9 cellular contexts compared by ENCODE assay signal in genomic region chr3:155233213-155233612, GRCh38.
A peak's percentile ranks its signal among the peaks of the same experiment; 100 is the strongest.
DNase-seq lines count a peak whose midpoint lies in the region; ATAC-seq and TF ChIP-seq lines count a peak whose summit lies in the region.
"Had no signal": no experiment of that assay in that cellular context is flagged by ENCODE, and none has a peak within 500 bp of the region (broad histone marks: within the 10 kb centered on the region; RNA-seq: fewer than 3 reads in every experiment).

No MANE protein-coding gene starts in this region.

- TF ChIP-seq CTCF in suprapubic skin (IDR thresholded peaks at IDR 0.05): no peak

- WGBS in suprapubic skin: 28% methylated on average over 2 of the region's 2 CpGs

- no peaks in the 10 kb centered on the region for H3K36me3 Mint-ChIP-seq in stimulated activated effector memory CD8-positive, alpha-beta T cell treated with anti-CD3 and anti-CD28 coated beads, Interleukin-12 subunit alpha, Interleukin-12 subunit beta, amount 100 ng/mL, for 72 hours

- DNase-seq in HEK293T (ENCODE audit: extremely low spot score) (peak; percentile 17), astrocyte of the hippocampus (ENCODE audit: low read depth, low spot score) (peak; percentile 78), inferior parietal cortex (ENCODE audit: extremely low spot score) (peak; percentile 44), suprapubic skin (ENCODE audit: low spot score in 2 of 2) (no peak), SKM-1 treated with dmso at 0.1 percent for 144 hours (lab: John Stamatoyannopoulos, UW; ENCODE audit: unreplicated experiment) (no peak)
- DNase-seq in stimulated activated naive CD4-positive, alpha-beta T cell treated with Interleukin-2 at 50 U/mL for 16 hours (lab: John Stamatoyannopoulos, UW): no peak
- DNase-seq in stimulated activated effector memory CD8-positive, alpha-beta T cell treated with anti-CD3 and anti-CD28 coated beads, Interleukin-12 subunit alpha, Interleukin-12 subunit beta, amount 100 ng/mL, for 72 hours (ENCODE audit: low spot score in 2 of 2): no peak

- H3K9me3 Mint-ChIP-seq in stimulated activated effector memory CD8-positive, alpha-beta T cell treated with anti-CD3 and anti-CD28 coated beads, Interleukin-12 subunit alpha, Interleukin-12 subunit beta, amount 100 ng/mL, for 72 hours: no peaks in the 10 kb centered on the region
- H3K9me3 Mint-ChIP-seq: T-helper 1 cell treated with Interleukin-12 subunit alpha and Interleukin-12 subunit beta and Interleukin-4 antibody, amounts not matched to agents 30 μg/mL and 1 μg/mL, for 36 hours had no signal

- no peak overlapping the region for H3K27ac Mint-ChIP-seq in stimulated activated effector memory CD8-positive, alpha-beta T cell treated with anti-CD3 and anti-CD28 coated beads, Interleukin-12 subunit alpha, Interleukin-12 subunit beta, amount 100 ng/mL, for 72 hours
- H3K27ac Mint-ChIP-seq: T-helper 1 cell treated with Interleukin-12 subunit alpha and Interleukin-12 subunit beta and Interleukin-4 antibody, amounts not matched to agents 30 μg/mL and 1 μg/mL, for 36 hours had no signal

- H3K4me3 ChIP-seq in suprapubic skin: no peak overlapping the region

- peak overlapping the region; percentile 79 for H3K27ac ChIP-seq in suprapubic skin

- H3K9me3 ChIP-seq in suprapubic skin: no peaks in the 10 kb centered on the region

- TF ChIP-seq EP300 in suprapubic skin (IDR thresholded peaks at IDR 0.05): peak; percentile 82

- ATAC-seq in activated CD4-positive, CD25-positive, alpha-beta regulatory T cell treated with anti-CD3 and anti-CD28 coated beads, Interleukin-2, amount 50 U/mL, for 24 hours: no peak
- no peak for ATAC-seq in stimulated activated effector memory CD8-positive, alpha-beta T cell treated with anti-CD3 and anti-CD28 coated beads, Interleukin-12 subunit alpha, Interleukin-12 subunit beta, amount 100 ng/mL, for 72 hours

- no peaks in the 10 kb centered on the region for H3K4me1 Mint-ChIP-seq in stimulated activated effector memory CD8-positive, alpha-beta T cell treated with anti-CD3 and anti-CD28 coated beads, Interleukin-12 subunit alpha, Interleukin-12 subunit beta, amount 100 ng/mL, for 72 hours

- POLR2A ChIA-PET in HEK293T (lab: Yijun Ruan, JAX): no interaction called here

- H3K27me3 ChIP-seq in suprapubic skin: no peaks in the 10 kb centered on the region

- CTCF ChIA-PET in HEK293T (lab: Yijun Ruan, JAX): interaction anchor here (0.6 kb wide), 1 partner anchor 1367 kb away, joined by 3 read pairs; no protein-coding TSS in a partner anchor

- no peak for TF ChIP-seq POLR2A in suprapubic skin (IDR thresholded peaks at IDR 0.05)

- no peak overlapping the region for H3K4me3 Mint-ChIP-seq in stimulated activated effector memory CD8-positive, alpha-beta T cell treated with anti-CD3 and anti-CD28 coated beads, Interleukin-12 subunit alpha, Interleukin-12 subunit beta, amount 100 ng/mL, for 72 hours
- H3K4me3 Mint-ChIP-seq: T-helper 1 cell treated with Interleukin-12 subunit alpha and Interleukin-12 subunit beta and Interleukin-4 antibody, amounts not matched to agents 30 μg/mL and 1 μg/mL, for 36 hours had no signal

- peaks cover 10% of the 10 kb centered on the region for H3K4me1 ChIP-seq in suprapubic skin

- no peaks in the 10 kb centered on the region for H3K36me3 ChIP-seq in suprapubic skin

TF ChIP-seq in HEK293T, 16 proteins besides CTCF, POLR2A, EP300 and RAD21:
- no peak for TF ChIP-seq PKNOX1 (IDR thresholded peaks at IDR 0.05)
- no peak for TF ChIP-seq TARDBP (IDR thresholded peaks at IDR 0.05)
- TF ChIP-seq L3MBTL2 (conservative IDR thresholded peaks at IDR 0.05): no peak

Comparison
In these comparisons a context has a peak if more than half of its experiments do, and no peak if none do; other contexts are left out.
1. DNase-seq: peak in HEK293T (single experiment), astrocyte of the hippocampus (single experiment) and inferior parietal cortex (single experiment); none in suprapubic skin (0 of 2), stimulated activated naive CD4-positive, alpha-beta T cell treated with Interleukin-2 at 50 U/mL for 16 hours (single experiment), SKM-1 treated with dmso at 0.1 percent for 144 hours (single experiment) and stimulated activated effector memory CD8-positive, alpha-beta T cell treated with anti-CD3 and anti-CD28 coated beads, Interleukin-12 subunit alpha, Interleukin-12 subunit beta, amount 100 ng/mL, for 72 hours (0 of 2).